ENCODE assay signal across 18 cellular contexts in genomic region chr11:14886509-14886908, GRCh38.
"Had no signal": no experiment of that assay in that cellular context is flagged by ENCODE, and none has a peak within 500 bp of the region (broad histone marks: within the 10 kb centered on the region; RNA-seq: fewer than 3 reads in every experiment).

No MANE protein-coding gene starts in this region.

- H3K27me3 ChIP-seq: tibial artery, vagina had no signal

- ATAC-seq: effector memory CD8-positive, alpha-beta T cell; left cardiac atrium; right cardiac atrium; stimulated activated naive B cell treated with anti-CD40 and anti-IgM and Interleukin-4, amounts not matched to agents 10 μg/mL and 1 μg/mL and 100 μg/mL, for 72 hours had no signal

- H3K4me3 ChIP-seq: neural progenitor cell, prostate gland, skin epidermis, tibial artery, vagina had no signal

- DNase-seq: activated CD4-positive, alpha-beta T cell treated with anti-CD3 and anti-CD28 coated beads, Interleukin-2, amount 10 ng/mL, durations not matched to agents 24 days and 14 days; activated CD8-positive, alpha-beta memory T cell treated with anti-CD3 and anti-CD28 coated beads, Interleukin-2, amount 50 U/mL, for 4 hours; activated gamma-delta T cell; activated T-cell treated with anti-CD3 and anti-CD28 coated beads, Interleukin-2, amount 50 U/mL, for 48 hours; amniotic stem cell; dermis blood vessel endothelial cell; effector memory CD8-positive, alpha-beta T cell; left cardiac atrium; right cardiac atrium; stimulated activated CD4-positive, alpha-beta T cell treated with anti-CD3 and anti-CD28 coated beads, Interleukin-4, amount 100 ng/mL, for 24 hours; stimulated activated naive B cell treated with anti-CD40 and anti-IgM and Interleukin-4, amounts not matched to agents 10 μg/mL and 1 μg/mL and 100 μg/mL, for 72 hours; tibial artery had no signal

- H3K9me3 Mint-ChIP-seq: activated naive CD4-positive, alpha-beta T cell treated with anti-CD3 and anti-CD28 coated beads, Interleukin-2, amount 50 U/mL, for 24 hours; effector memory CD8-positive, alpha-beta T cell had no signal

- H3K9me3 ChIP-seq: prostate gland, tibial artery, vagina had no signal

- H3K27ac ChIP-seq: neural progenitor cell, prostate gland, skin epidermis, tibial artery, vagina had no signal

- H3K36me3 ChIP-seq: neural progenitor cell, prostate gland, vagina had no signal

- H3K4me1 ChIP-seq: neural progenitor cell had no signal

- H3K27me3 Mint-ChIP-seq: activated CD4-positive, alpha-beta T cell treated with anti-CD3 and anti-CD28 coated beads, Interleukin-2, amount 10 ng/mL, durations not matched to agents 24 days and 14 days; activated naive CD4-positive, alpha-beta T cell treated with anti-CD3 and anti-CD28 coated beads, Interleukin-2, amount 50 U/mL, for 24 hours; effector memory CD8-positive, alpha-beta T cell; stimulated activated naive B cell treated with anti-CD40 and anti-IgM and Interleukin-4, amounts not matched to agents 10 μg/mL and 1 μg/mL and 100 μg/mL, for 72 hours had no signal

- H3K27ac Mint-ChIP-seq: activated CD4-positive, alpha-beta T cell treated with anti-CD3 and anti-CD28 coated beads, Interleukin-2, amount 10 ng/mL, durations not matched to agents 24 days and 14 days; effector memory CD8-positive, alpha-beta T cell; neural progenitor cell; stimulated activated naive B cell treated with anti-CD40 and anti-IgM and Interleukin-4, amounts not matched to agents 10 μg/mL and 1 μg/mL and 100 μg/mL, for 72 hours; T-helper 1 cell treated with Interleukin-12 subunit alpha and Interleukin-12 subunit beta and Interleukin-4 antibody, amounts not matched to agents 30 μg/mL and 1 μg/mL, for 36 hours had no signal

- H3K9ac ChIP-seq: neural progenitor cell had no signal

- H3K4me3 Mint-ChIP-seq: activated CD4-positive, alpha-beta T cell treated with anti-CD3 and anti-CD28 coated beads, Interleukin-2, amount 10 ng/mL, durations not matched to agents 24 days and 14 days; activated naive CD4-positive, alpha-beta T cell treated with anti-CD3 and anti-CD28 coated beads, Interleukin-2, amount 50 U/mL, for 24 hours; effector memory CD8-positive, alpha-beta T cell; neural progenitor cell; stimulated activated naive B cell treated with anti-CD40 and anti-IgM and Interleukin-4, amounts not matched to agents 10 μg/mL and 1 μg/mL and 100 μg/mL, for 72 hours; T-helper 1 cell treated with Interleukin-12 subunit alpha and Interleukin-12 subunit beta and Interleukin-4 antibody, amounts not matched to agents 30 μg/mL and 1 μg/mL, for 36 hours had no signal
